In genomic region chr4:55636622-55636999, GRCh38 we compare ENCODE assay signal across 8 cellular contexts. TPM values are rescaled to one million over a fixed set of nuclear protein-coding genes. Genes with fewer than 3 reads are reported as not detected.
DNase-seq lines count a peak whose midpoint lies in the region; ATAC-seq and TF ChIP-seq lines count a peak whose summit lies in the region.

No MANE protein-coding gene starts in this region.

- WGBS in transverse colon (ENCODE audit: low coverage in 1 of 2), 2 donors, result 28 to 50% methylated on average over 2 to 8 of the region's 8 CpGs

- in situ Hi-C loops in transverse colon (cut with MboI; ENCODE audit: low pct_ligation_motif_present in 1 of 4, low pct_unique_long_range_greater_than_20kb in 1 of 4, low sequenced_read_pairs in 3 of 4), result no loop called here

- H3K27me3 ChIP-seq in fibroblast of lung (ENCODE audit: control insufficient read depth, insufficient read depth, low read length), result peaks cover 37% of the 10 kb centered on the region
- peaks cover 8% of the 10 kb centered on the region for H3K27me3 ChIP-seq in rectal smooth muscle tissue (ENCODE audit: control insufficient read depth, insufficient read depth, low read length)
- H3K27me3 ChIP-seq in transverse colon, result peaks cover 61% of the 10 kb centered on the region

- no peak for TF ChIP-seq POLR2A in transverse colon (IDR thresholded peaks at IDR 0.05)

- DNase-seq in SK-N-MC (ENCODE audit: low read depth, low spot score), result no peak
- DNase-seq in fibroblast of lung (ENCODE audit: low read depth in 2 of 2), result no peak
- no peak for DNase-seq in activated gamma-delta T cell treated with Interleukin-2 at 50 U/mL for 16 hours
- DNase-seq in transverse colon, result no peak

- H3K4me3 ChIP-seq in SK-N-MC (peak overlapping the region; percentile 60), fibroblast of lung (replicated peaks in 1 of 4; ENCODE audit: control extremely low read depth in 1 of 4, insufficient read depth in 1 of 4, low read depth in 3 of 4, low read length in 4 of 4) (peak overlapping the region in 2 of 4 experiments; percentile 21 to 24), rectal smooth muscle tissue (ENCODE audit: low read length) (peak overlapping the region; percentile 47), transverse colon (peak overlapping the region in 2 of 4 donors; percentile 33 to 55)

- H3K9me3 ChIP-seq in SK-N-MC (ENCODE audit: low read depth, low read length) (no peaks in the 10 kb centered on the region), fibroblast of lung (ENCODE audit: control insufficient read depth, insufficient read depth, low read depth, low read length) (no peaks in the 10 kb centered on the region), transverse colon (no peaks in the 10 kb centered on the region)

- TF ChIP-seq EP300 in transverse colon (IDR thresholded peaks at IDR 0.05; ENCODE audit: low read depth), result no peak

- TF ChIP-seq CTCF in fibroblast of lung (conservative IDR thresholded peaks at IDR 0.05 in 1 of 2, IDR thresholded peaks at IDR 0.05 in 1 of 2; ENCODE audit: low read depth in 1 of 2, low read length in 2 of 2), result no peak
- no peak for TF ChIP-seq CTCF in transverse colon (IDR thresholded peaks at IDR 0.05)

- H3K9ac ChIP-seq in SK-N-MC (ENCODE audit: insufficient read length) (no peak overlapping the region), fibroblast of lung (ENCODE audit: insufficient read depth, low read length) (no peak overlapping the region), rectal smooth muscle tissue (ENCODE audit: low read length) (no peak overlapping the region)

- H3K4me2 ChIP-seq in fibroblast of lung (ENCODE audit: extremely low read depth, insufficient read depth, low read length), result peak overlapping the region; percentile 68

- H2AFZ ChIP-seq in fibroblast of lung (ENCODE audit: low read length), result no peak overlapping the region

- intact Hi-C loops in transverse colon (cut with DNase I; ENCODE audit: low total_unique reads), result no loop called here

- H3K36me3 ChIP-seq in SK-N-MC (ENCODE audit: insufficient read depth, low read length), result no peaks in the 10 kb centered on the region
- no peaks in the 10 kb centered on the region for H3K36me3 ChIP-seq in fibroblast of lung (ENCODE audit: control insufficient read depth, insufficient read depth, low read length)
- no peaks in the 10 kb centered on the region for H3K36me3 ChIP-seq in rectal smooth muscle tissue (ENCODE audit: control insufficient read depth, insufficient read depth, low read length)
- H3K36me3 ChIP-seq in transverse colon, result no peaks in the 10 kb centered on the region

- H3K4me1 ChIP-seq in fibroblast of lung (ENCODE audit: control insufficient read depth, extremely low read depth, insufficient read depth, low read length) (peaks cover 3% of the 10 kb centered on the region), rectal smooth muscle tissue (ENCODE audit: control insufficient read depth, insufficient read depth, low read length) (no peaks in the 10 kb centered on the region), transverse colon (peaks cover 7 to 19% (median 13%) of the 10 kb centered on the region in 4 donors)

- peak; percentile 14 for ATAC-seq in GM18907 (IDR thresholded peaks at IDR 0.05; ENCODE audit: unreplicated experiment)
- ATAC-seq in GM18517 (IDR thresholded peaks at IDR 0.05; ENCODE audit: unreplicated experiment), result no peak
- no peak for ATAC-seq in HG03565 (IDR thresholded peaks at IDR 0.05; ENCODE audit: unreplicated experiment)

- no peak overlapping the region for H3K27ac ChIP-seq in SK-N-MC
- H3K27ac ChIP-seq in fibroblast of lung (ENCODE audit: insufficient read depth, low read length), result no peak overlapping the region
- no peak overlapping the region for H3K27ac ChIP-seq in rectal smooth muscle tissue (ENCODE audit: low read depth, low read length)
- H3K27ac ChIP-seq in transverse colon, result no peak overlapping the region

- no peaks in the 10 kb centered on the region for H4K20me1 ChIP-seq in fibroblast of lung (ENCODE audit: control insufficient read depth, extremely low read depth, insufficient read depth, low read length)

- no peaks in the 10 kb centered on the region for H3K79me2 ChIP-seq in fibroblast of lung (ENCODE audit: control insufficient read depth, insufficient read depth, low read length)

RNA-seq across cellular contexts. Expression of gene NMU, which starts 0.5 kb away (rescaled TPM):
- total RNA-seq in fibroblast of lung, result not detected in 2 replicates
- polyA plus RNA-seq in fibroblast of lung, result 0.08 and 0.12 TPM in 2 replicates
- polyA plus RNA-seq in fibroblast of lung (2012), result not detected in 2 replicates
- polyA minus RNA-seq in fibroblast of lung (ENCODE audit: low replicate concordance), result not detected in 2 replicates
- under 1 TPM in 1 of 4 donors, not detected in 3; 0.96 TPM for total RNA-seq in transverse colon

RNA-seq across cellular contexts. Expression of gene PDCL2, which starts 44.6 kb away (rescaled TPM):
- total RNA-seq in fibroblast of lung (not detected in 2 replicates), transverse colon (not detected)
- not detected in 2 replicates for polyA plus RNA-seq in fibroblast of lung
- not detected in 2 replicates for polyA plus RNA-seq in fibroblast of lung (2012)
- not detected in 2 replicates for polyA minus RNA-seq in fibroblast of lung (ENCODE audit: low replicate concordance)
